Comparison of ENCODE assay signal across 11 cellular contexts in genomic region chrX:153830632-153831434, GRCh38. TPM values are rescaled to one million over a fixed set of nuclear protein-coding genes. Genes with fewer than 3 reads are reported as not detected.
DNase-seq lines count a peak whose midpoint lies in the region; ATAC-seq, FAIRE-seq and TF ChIP-seq lines count a peak whose summit lies in the region.
"Had no signal": no experiment of that assay in that cellular context is flagged by ENCODE, and none has a peak within 500 bp of the region (broad histone marks: within the 10 kb centered on the region; RNA-seq: fewer than 3 reads in every experiment).

No MANE protein-coding gene starts in this region.

- H3K4me1 ChIP-seq in right cardiac atrium (ENCODE audit: control insufficient read depth, insufficient read depth, low read length) (no peaks in the 10 kb centered on the region), lower lobe of right lung (peaks cover 4% of the 10 kb centered on the region)

- H3K4me3 ChIP-seq in right cardiac atrium (ENCODE audit: low read length) (peak overlapping the region; percentile 85), SK-N-MC (peak overlapping the region; percentile 52), lower lobe of right lung (peak overlapping the region; percentile 43)

- TF ChIP-seq CTCF in lower lobe of right lung (IDR thresholded peaks at IDR 0.05) (no peak), progenitor cell of endocrine pancreas (IDR thresholded peaks at IDR 0.05; ENCODE audit: unreplicated experiment) (no peak)

- peaks cover 3% of the 10 kb centered on the region for H3K9me3 Mint-ChIP-seq in progenitor cell of endocrine pancreas (ENCODE audit: low read depth)
- H3K9me3 Mint-ChIP-seq in T-helper 2 cell treated with Interferon-gamma antibody and Interleukin-4, amounts not matched to agents 5 μg/mL and 100 μg/mL, for 36 hours = no peaks in the 10 kb centered on the region

- no peak for ATAC-seq in right cardiac atrium
- no peak for ATAC-seq in Right ventricle myocardium superior (ENCODE audit: poor library complexity)
- ATAC-seq in lower lobe of right lung = no peak

- peaks cover 52% of the 10 kb centered on the region for H3K27me3 Mint-ChIP-seq in progenitor cell of endocrine pancreas
- peaks cover 37% of the 10 kb centered on the region for H3K27me3 Mint-ChIP-seq in T-helper 2 cell treated with Interferon-gamma antibody and Interleukin-4, amounts not matched to agents 5 μg/mL and 100 μg/mL, for 36 hours (ENCODE audit: low read depth)

- no peak overlapping the region for H3K9ac ChIP-seq in SK-N-MC (ENCODE audit: insufficient read length)

- H3K36me3 Mint-ChIP-seq in progenitor cell of endocrine pancreas (ENCODE audit: insufficient read depth) = peaks cover 1% of the 10 kb centered on the region
- H3K36me3 Mint-ChIP-seq in T-helper 2 cell treated with Interferon-gamma antibody and Interleukin-4, amounts not matched to agents 5 μg/mL and 100 μg/mL, for 36 hours (ENCODE audit: low read depth) = no peaks in the 10 kb centered on the region

- DNase-seq in right cardiac atrium = no peak
- no peak for DNase-seq in Right ventricle myocardium superior
- DNase-seq in SK-N-MC (ENCODE audit: low read depth, low spot score) = no peak
- DNase-seq in lower lobe of right lung = no peak
- peak; percentile 38 for DNase-seq in urothelium cell line (ENCODE audit: low spot score)
- no peak for DNase-seq in progenitor cell of endocrine pancreas (ENCODE audit: low spot score, unreplicated experiment)
- no peak for DNase-seq in T-helper 2 cell treated with Interferon-gamma antibody and Interleukin-4, amounts not matched to agents 5 μg/mL and 100 μg/mL, for 36 hours (ENCODE audit: low spot score)
- DNase-seq in NCI-H526 treated with DMSO at 0.1 percent for 48 hours (lab: John Stamatoyannopoulos, UW) = no peak
- DNase-seq: activated effector memory CD4-positive, alpha-beta T cell treated with Interleukin-2 at 50 U/mL for 16 hours; DND-41 had no signal

- H3K27ac ChIP-seq in right cardiac atrium (ENCODE audit: low read length) (no peak overlapping the region), SK-N-MC (no peak overlapping the region), lower lobe of right lung (no peak overlapping the region)

- H3K4me1 Mint-ChIP-seq in progenitor cell of endocrine pancreas (ENCODE audit: low read depth) = no peaks in the 10 kb centered on the region
- H3K4me1 Mint-ChIP-seq in T-helper 2 cell treated with Interferon-gamma antibody and Interleukin-4, amounts not matched to agents 5 μg/mL and 100 μg/mL, for 36 hours (ENCODE audit: low read depth) = peaks cover 7% of the 10 kb centered on the region

- FAIRE-seq in urothelium cell line (lab: Jason Lieb, UNC) = no peak
- FAIRE-seq: HTR-8/SVneo had no signal

- H3K9me3 ChIP-seq in right cardiac atrium (ENCODE audit: control insufficient read depth, low read length) (no peaks in the 10 kb centered on the region), SK-N-MC (ENCODE audit: low read depth, low read length) (no peaks in the 10 kb centered on the region), lower lobe of right lung (no peaks in the 10 kb centered on the region)

- 3% methylated on average over 83 of the region's 104 CpGs for WGBS in right cardiac atrium

- intact Hi-C loops in right cardiac atrium (cut with DNase I) = no loop called here
- intact Hi-C loops in Right ventricle myocardium superior (cut with DNase I) = no loop called here
- intact Hi-C loops in lower lobe of right lung (cut with DNase I) = no loop called here

- no peak overlapping the region for H3K4me3 Mint-ChIP-seq in progenitor cell of endocrine pancreas (ENCODE audit: low read depth)
- no peak overlapping the region for H3K4me3 Mint-ChIP-seq in T-helper 2 cell treated with Interferon-gamma antibody and Interleukin-4, amounts not matched to agents 5 μg/mL and 100 μg/mL, for 36 hours

- H3K27ac Mint-ChIP-seq in progenitor cell of endocrine pancreas = no peak overlapping the region
- H3K27ac Mint-ChIP-seq in T-helper 2 cell treated with Interferon-gamma antibody and Interleukin-4, amounts not matched to agents 5 μg/mL and 100 μg/mL, for 36 hours = no peak overlapping the region

- H3K27me3 ChIP-seq in right cardiac atrium (ENCODE audit: control insufficient read depth, insufficient read depth) (no peaks in the 10 kb centered on the region), lower lobe of right lung (ENCODE audit: low read depth) (peaks cover 8% of the 10 kb centered on the region)

- no peaks in the 10 kb centered on the region for H3K36me3 ChIP-seq in SK-N-MC (ENCODE audit: insufficient read depth, low read length)
- H3K36me3 ChIP-seq in lower lobe of right lung = no peaks in the 10 kb centered on the region

RNA-seq across cellular contexts. Expression of gene PDZD4, which starts 0.5 kb away (rescaled TPM):
- 1 to 10 TPM; 3.6 to 6.9 (median 5.4) TPM for total RNA-seq in right cardiac atrium
- 4.1 TPM for polyA plus RNA-seq in right cardiac atrium
- total RNA-seq in Right ventricle myocardium superior = 2.6 TPM
- 8.5 TPM for total RNA-seq in lower lobe of right lung
- 4.5 and 4.8 TPM in 2 replicates for total RNA-seq in progenitor cell of endocrine pancreas

RNA-seq across cellular contexts. Expression of gene SSR4, which starts 36.4 kb away (rescaled TPM):
- total RNA-seq in right cardiac atrium (100 to 1,000 TPM; 162 to 208 (median 193) TPM), Right ventricle myocardium superior (129 TPM), lower lobe of right lung (210 TPM), progenitor cell of endocrine pancreas (243 and 248 TPM in 2 replicates)
- polyA plus RNA-seq in right cardiac atrium = 336 TPM

RNA-seq across cellular contexts. Expression of gene IDH3G, which starts 36.7 kb away (rescaled TPM):
- 10 to 100 TPM; 60.6 to 68.6 (median 66.6) TPM for total RNA-seq in right cardiac atrium
- polyA plus RNA-seq in right cardiac atrium = 66.9 TPM
- total RNA-seq in Right ventricle myocardium superior = 76.9 TPM
- 50.1 TPM for total RNA-seq in lower lobe of right lung
- total RNA-seq in progenitor cell of endocrine pancreas = 41.5 and 49.5 TPM in 2 replicates

RNA-seq across cellular contexts. Expression of gene SRPK3, which starts 50.0 kb away (rescaled TPM):
- 10 to 100 TPM; 27.0 to 53.1 (median 39.3) TPM for total RNA-seq in right cardiac atrium
- polyA plus RNA-seq in right cardiac atrium = 36.5 TPM
- 38.0 TPM for total RNA-seq in Right ventricle myocardium superior
- not detected for total RNA-seq in lower lobe of right lung
- not detected in 2 replicates for total RNA-seq in progenitor cell of endocrine pancreas

RNA-seq across cellular contexts. Expression of gene L1CAM, which starts 55.1 kb away (rescaled TPM):
- total RNA-seq in right cardiac atrium (10 to 100 TPM in 1 of 4 donors, 1 to 10 TPM in 3; 8.3 to 14.1 (median 9.3) TPM), Right ventricle myocardium superior (5.3 TPM), lower lobe of right lung (1.6 TPM), progenitor cell of endocrine pancreas (1.4 and 2.4 TPM in 2 replicates)
- 7.3 TPM for polyA plus RNA-seq in right cardiac atrium
